11 cellular contexts compared by ENCODE assay signal in genomic region chr1:75992312-75992711, GRCh38.
"Had no signal": no experiment of that assay in that cellular context is flagged by ENCODE, and none has a peak within 500 bp of the region (broad histone marks: within the 10 kb centered on the region; RNA-seq: fewer than 3 reads in every experiment).

No MANE protein-coding gene starts in this region.

- H3K27ac Mint-ChIP-seq: activated CD8-positive, alpha-beta T cell treated with anti-CD3 and anti-CD28 coated beads for 36 hours; activated naive CD8-positive, alpha-beta T cell treated with anti-CD3 and anti-CD28 coated beads for 36 hours; activated T-cell treated with anti-CD3 and anti-CD28 coated beads, Interleukin-2, amount 50 U/mL, for 72 hours; mesothelial cell of epicardium had no signal

- DNase-seq: activated CD4-positive, alpha-beta T cell treated with anti-CD3 and anti-CD28 coated beads for 4 hours; activated CD8-positive, alpha-beta memory T cell treated with anti-CD3 and anti-CD28 coated beads, Interleukin-2, amount 50 U/mL, for 4 hours; activated CD8-positive, alpha-beta T cell treated with anti-CD3 and anti-CD28 coated beads for 36 hours; activated gamma-delta T cell treated with Interleukin-2 at 50 U/mL for 16 hours; activated naive CD8-positive, alpha-beta T cell treated with anti-CD3 and anti-CD28 coated beads for 36 hours; activated T-cell treated with anti-CD3 and anti-CD28 coated beads, Interleukin-2, amount 50 U/mL, for 72 hours; gastrocnemius medialis; heart right ventricle; WERI-Rb-1 had no signal

- ATAC-seq: gastrocnemius medialis had no signal

- H3K4me3 Mint-ChIP-seq: activated CD8-positive, alpha-beta T cell treated with anti-CD3 and anti-CD28 coated beads for 36 hours; activated naive CD8-positive, alpha-beta T cell treated with anti-CD3 and anti-CD28 coated beads for 36 hours; activated T-cell treated with anti-CD3 and anti-CD28 coated beads, Interleukin-2, amount 50 U/mL, for 72 hours; mesothelial cell of epicardium; neural crest cell had no signal

- H3K9me3 Mint-ChIP-seq: activated CD8-positive, alpha-beta T cell treated with anti-CD3 and anti-CD28 coated beads for 36 hours; activated naive CD8-positive, alpha-beta T cell treated with anti-CD3 and anti-CD28 coated beads for 36 hours; activated T-cell treated with anti-CD3 and anti-CD28 coated beads, Interleukin-2, amount 50 U/mL, for 72 hours; mesothelial cell of epicardium; neural crest cell had no signal

- H3K4me1 Mint-ChIP-seq: activated naive CD8-positive, alpha-beta T cell treated with anti-CD3 and anti-CD28 coated beads for 36 hours; neural crest cell had no signal

- H3K36me3 Mint-ChIP-seq: activated naive CD8-positive, alpha-beta T cell treated with anti-CD3 and anti-CD28 coated beads for 36 hours; mesothelial cell of epicardium had no signal

- H3K27me3 Mint-ChIP-seq: activated CD8-positive, alpha-beta T cell treated with anti-CD3 and anti-CD28 coated beads for 36 hours; activated naive CD8-positive, alpha-beta T cell treated with anti-CD3 and anti-CD28 coated beads for 36 hours had no signal
